ENCODE assay signal across 8 cellular contexts in genomic region chr22:38843716-38844660, GRCh38. TPM values are rescaled to one million over a fixed set of nuclear protein-coding genes. Genes with fewer than 3 reads are reported as not detected.
DNase-seq lines count a peak whose midpoint lies in the region; ATAC-seq, FAIRE-seq and TF ChIP-seq lines count a peak whose summit lies in the region.

Gene NPTXR (minus strand): TSS chr22:38844028.

- no peak for FAIRE-seq in GM19239 (lab: Jason Lieb, UNC)

- intact Hi-C loops in esophagus squamous epithelium (cut with DNase I) (no loop called here), transverse colon (cut with DNase I; ENCODE audit: low total_unique reads) (loop anchor here (10.0 kb wide), 1 partner anchor 49 kb away; the partner anchor contains the start of gene DNAL4)

- peaks cover 3 to 34% (median 14%) of the 10 kb centered on the region in 3 donors for H3K4me1 ChIP-seq in esophagus squamous epithelium
- H3K4me1 ChIP-seq in transverse colon = peaks cover 3 to 15% (median 11%) of the 10 kb centered on the region in 4 donors

- peak within 1 kb of the TSS; percentile 27 to 70 (median 38) for H3K4me3 ChIP-seq in esophagus squamous epithelium
- peak within 1 kb of the TSS in 3 of 4 donors; percentile 29 to 51 (median 41) for H3K4me3 ChIP-seq in transverse colon

- DNase-seq in GM19239 (ENCODE audit: insufficient read length, low spot score) = peak; percentile 49
- DNase-seq in NCI-H460 (ENCODE audit: extremely low read depth, low read depth) = peak; percentile 14
- peak; percentile 44 to 68 for DNase-seq in activated T-cell treated with anti-CD3 and anti-CD28 coated beads, Interleukin-2, amount 50 U/mL, for 48 hours
- DNase-seq in esophagus squamous epithelium (lab: John Stamatoyannopoulos, UW) = no peak
- DNase-seq in myocyte (ENCODE audit: low read depth) = peak; percentile 35
- DNase-seq in transverse colon = peak; percentile 36
- DNase-seq in NCI-H526 treated with DMSO at 0.1 percent for 48 hours (lab: John Stamatoyannopoulos, UW) = no peak

- 8 to 24% methylated on average over 7 to 9 of the region's 109 CpGs for WGBS in esophagus squamous epithelium, 2 donors
- WGBS in transverse colon (ENCODE audit: low coverage in 1 of 2), 2 donors = 1 to 33% methylated on average over 1 to 61 of the region's 109 CpGs

- no peak for ATAC-seq in GM21717 (IDR thresholded peaks at IDR 0.05; ENCODE audit: unreplicated experiment)

- peak in 2 of 4 donors; percentile 36 to 38 for TF ChIP-seq POLR2A in esophagus squamous epithelium (IDR thresholded peaks at IDR 0.05)
- TF ChIP-seq POLR2A in transverse colon (IDR thresholded peaks at IDR 0.05) = no peak

- no peaks in the 10 kb centered on the region for H3K9me3 ChIP-seq in esophagus squamous epithelium
- H3K9me3 ChIP-seq in transverse colon = no peaks in the 10 kb centered on the region

- in situ Hi-C loops in transverse colon (cut with MboI; ENCODE audit: low pct_ligation_motif_present in 1 of 4, low pct_unique_long_range_greater_than_20kb in 1 of 4, low sequenced_read_pairs in 3 of 4) = no loop called here

- H3K27ac ChIP-seq in esophagus squamous epithelium (peak within 1 kb of the TSS in 2 of 4 donors; percentile 65 to 84), transverse colon (peak within 1 kb of the TSS; percentile 50 to 78 (median 66))

- TF ChIP-seq EP300 in transverse colon (IDR thresholded peaks at IDR 0.05; ENCODE audit: low read depth) = no peak

- H3K36me3 ChIP-seq in esophagus squamous epithelium (no peaks in the 10 kb centered on the region), transverse colon (no peaks in the 10 kb centered on the region)

- peaks cover 0 to 87% (median 2%) of the 10 kb centered on the region in 4 donors for H3K27me3 ChIP-seq in esophagus squamous epithelium
- peaks cover 59% of the 10 kb centered on the region for H3K27me3 ChIP-seq in transverse colon

- no peak for TF ChIP-seq CTCF in esophagus squamous epithelium (IDR thresholded peaks at IDR 0.05)
- no peak for TF ChIP-seq CTCF in transverse colon (IDR thresholded peaks at IDR 0.05)

RNA-seq across cellular contexts. Expression of gene NPTXR, which starts in this region (rescaled TPM):
- total RNA-seq in NCI-H460 (2014; rRNA removed; shearing (Covaris generic)) = 0.12 and 0.37 TPM in 2 replicates
- polyA plus RNA-seq in NCI-H460 (2014; cell fraction: nucleus; rRNA removed) = 0.15 and 0.24 TPM in 2 replicates
- total RNA-seq in esophagus squamous epithelium (1 to 10 TPM in 1 of 4 donors, under 1 TPM in 3; 0.26 to 2.3 (median 0.63) TPM), myocyte (0.47 and 0.96 TPM in 2 replicates), transverse colon (10 to 100 TPM in 1 of 4 donors, 1 to 10 TPM in 2, under 1 TPM in 1; 0.75 to 27.9 (median 1.8) TPM)
- 0.50 TPM for polyA plus RNA-seq in myocyte (2012)

Comparison
In these comparisons a context has a peak if more than half of its experiments do, and no peak if none do; other contexts are left out.
1. Peak in DNase-seq in NCI-H460; RNA of the gene not detected or under 1 TPM.
2. Peak in DNase-seq in myocyte; RNA of the gene not detected or under 1 TPM.
3. DNase-seq: peak in GM19239 (single experiment), activated T-cell treated with anti-CD3 and anti-CD28 coated beads, Interleukin-2, amount 50 U/mL, for 48 hours (2 of 2) and transverse colon (single experiment); none in esophagus squamous epithelium (single experiment) and NCI-H526 treated with DMSO at 0.1 percent for 48 hours (single experiment).